10 cellular contexts compared by ENCODE assay signal in the genomic region with DNA sequence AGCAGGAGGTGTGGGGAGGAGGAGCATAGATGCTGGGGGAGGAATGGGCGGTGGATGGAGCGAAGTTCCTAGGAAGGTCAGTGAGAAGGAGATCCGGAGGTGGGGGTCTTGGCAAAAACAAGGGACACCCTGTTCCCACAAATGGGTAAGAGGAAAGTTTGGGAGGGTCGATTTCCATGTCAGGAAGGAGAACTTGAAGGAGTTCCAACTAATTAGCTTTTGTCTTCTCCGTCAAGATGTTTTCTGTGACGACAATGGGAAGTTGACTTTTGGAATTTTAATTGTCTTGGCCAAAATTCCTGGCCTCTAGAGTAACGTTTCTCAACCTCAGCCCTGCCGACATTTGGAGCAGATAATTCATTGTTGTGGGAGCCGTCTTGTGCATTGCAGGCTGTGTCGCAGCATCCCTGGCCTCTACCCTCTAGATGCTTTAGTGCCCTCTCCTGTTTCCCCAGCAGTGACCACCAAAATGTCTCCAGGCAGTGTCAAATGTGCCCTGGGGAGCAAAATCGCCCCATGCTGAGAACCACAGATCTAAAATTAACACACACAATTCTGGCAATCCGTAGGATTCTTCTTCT.
DNase-seq lines count a peak whose midpoint lies in the region; TF ChIP-seq lines count a peak whose summit lies in the region.
"Had no signal": no experiment of that assay in that cellular context is flagged by ENCODE, and none has a peak within 500 bp of the region (broad histone marks: within the 10 kb centered on the region; RNA-seq: fewer than 3 reads in every experiment).

No MANE protein-coding gene starts in this region.

- TF ChIP-seq CTCF in astrocyte of the cerebellum (IDR thresholded peaks at IDR 0.05; ENCODE audit: low read depth, low read length, missing control alignments) (no peak), thyroid gland (IDR thresholded peaks at IDR 0.05) (no peak)

- no peaks in the 10 kb centered on the region for H3K9me3 ChIP-seq in thyroid gland

- WGBS in thyroid gland, 2 donors = 68 to 77% methylated on average over 12 of the region's 12 CpGs

- peaks cover 4 to 44% of the 10 kb centered on the region in 2 donors for H3K4me1 ChIP-seq in thyroid gland

- peaks cover 7% of the 10 kb centered on the region for H3K36me3 Mint-ChIP-seq in activated T-cell treated with anti-CD3 and anti-CD28 coated beads, Interleukin-2, amount 50 U/mL, for 24 hours (ENCODE audit: low read depth)

- no peaks in the 10 kb centered on the region for H3K36me3 ChIP-seq in thyroid gland

- in situ Hi-C loops in astrocyte of the cerebellum (cut with HindIII; ENCODE audit: low sequenced_read_pairs) = no loop called here

- H3K27me3 Mint-ChIP-seq in activated T-cell treated with anti-CD3 and anti-CD28 coated beads, Interleukin-2, amount 50 U/mL, for 24 hours = no peaks in the 10 kb centered on the region

- peak overlapping the region; percentile 91 for H3K27ac Mint-ChIP-seq in activated T-cell treated with anti-CD3 and anti-CD28 coated beads, Interleukin-2, amount 50 U/mL, for 24 hours

- no peak for DNase-seq in activated T-cell treated with anti-CD3 and anti-CD28 coated beads, Interleukin-2, amount 50 U/mL, for 24 hours
- no peak for DNase-seq in activated T-cell treated with anti-CD3 and anti-CD28 coated beads, Interleukin-2, amount 50 U/mL, for 1 hour
- peak; percentile 82 for DNase-seq in astrocyte of the cerebellum (ENCODE audit: low read depth)
- DNase-seq in thyroid gland = no peak
- DNase-seq in activated CD4-positive, CD25-positive, alpha-beta regulatory T cell treated with anti-CD3 and anti-CD28 coated beads, Interleukin-2, amount 50 U/mL, for 72 hours = no peak
- no peak for DNase-seq in NCI-H2081 treated with DMSO at 0.1 percent for 48 hours (lab: John Stamatoyannopoulos, UW)
- no peak for DNase-seq in NCI-H146 treated with DMSO at 0.1 percent for 48 hours (lab: John Stamatoyannopoulos, UW; ENCODE audit: unreplicated experiment)
- DNase-seq: NCI-H748 treated with DMSO at 0.1 percent for 48 hours had no signal

- peaks cover 4% of the 10 kb centered on the region for H3K9me3 Mint-ChIP-seq in activated T-cell treated with anti-CD3 and anti-CD28 coated beads, Interleukin-2, amount 50 U/mL, for 24 hours

- H3K27me3 ChIP-seq in layer of hippocampus (ENCODE audit: control insufficient read depth, insufficient read depth, low read length) (no peaks in the 10 kb centered on the region), thyroid gland (no peaks in the 10 kb centered on the region)

- no peak for TF ChIP-seq POLR2A in thyroid gland (IDR thresholded peaks at IDR 0.05)

- H3K27ac ChIP-seq in layer of hippocampus (ENCODE audit: low read depth, low read length) (peak overlapping the region; percentile 46), thyroid gland (peak overlapping the region in 2 of 3 donors; percentile 56 to 75)
- H3K27ac ChIP-seq: HL-60 had no signal

- peaks cover 70% of the 10 kb centered on the region for H3K4me1 Mint-ChIP-seq in activated T-cell treated with anti-CD3 and anti-CD28 coated beads, Interleukin-2, amount 50 U/mL, for 24 hours (ENCODE audit: low read depth)

- H3K4me3 Mint-ChIP-seq in activated T-cell treated with anti-CD3 and anti-CD28 coated beads, Interleukin-2, amount 50 U/mL, for 24 hours = peak overlapping the region; percentile 66

- intact Hi-C loops in thyroid gland (cut with DNase I) = loop anchor here (10.0 kb wide), 1 partner anchor 211 kb away; no protein-coding TSS in a partner anchor

- H3K4me3 ChIP-seq in astrocyte of the cerebellum (ENCODE audit: low read depth, low read length) (no peak overlapping the region), thyroid gland (replicated peaks in 1 of 3) (no peak overlapping the region)
